ENCODE assay signal across 18 cellular contexts in the genomic region with DNA sequence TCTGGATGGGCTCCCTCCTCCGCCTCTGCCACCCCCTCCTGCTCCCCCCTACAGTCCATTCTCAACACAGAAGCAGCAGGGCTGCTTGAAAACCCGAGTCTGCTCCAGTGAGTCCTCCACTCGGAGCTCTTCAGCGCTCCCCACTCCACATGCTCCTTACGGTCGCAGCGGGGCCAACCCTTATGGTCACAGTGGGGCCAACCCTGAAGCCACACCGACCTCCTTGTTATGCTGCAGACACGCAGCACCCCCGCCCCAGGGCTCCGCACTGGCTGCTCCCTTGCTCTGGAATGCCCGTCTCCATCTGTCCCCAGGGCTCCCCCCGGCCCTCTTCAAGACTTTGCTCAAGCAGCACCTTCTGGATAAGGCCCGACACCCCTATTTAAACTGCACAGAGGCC. TPM values are rescaled to one million over a fixed set of nuclear protein-coding genes. Genes with fewer than 3 reads are reported as not detected.
DNase-seq lines count a peak whose midpoint lies in the region; ATAC-seq and TF ChIP-seq lines count a peak whose summit lies in the region.
"Had no signal": no experiment of that assay in that cellular context is flagged by ENCODE, and none has a peak within 500 bp of the region (broad histone marks: within the 10 kb centered on the region; RNA-seq: fewer than 3 reads in every experiment).

No MANE protein-coding gene starts in this region.

- H3K27me3 ChIP-seq in WERI-Rb-1 (ENCODE audit: insufficient read depth, low read depth, severe bottlenecking) (no peaks in the 10 kb centered on the region), osteoblast (ENCODE audit: insufficient read depth, low read length) (no peaks in the 10 kb centered on the region), SK-N-SH (ENCODE audit: insufficient read depth) (no peaks in the 10 kb centered on the region), foreskin keratinocyte (no peaks in the 10 kb centered on the region), H7 (ENCODE audit: control insufficient read depth, insufficient read depth, low read length) (no peaks in the 10 kb centered on the region)
- H3K27me3 ChIP-seq: BE2C had no signal

- peak overlapping the region; percentile 14 for H3K27ac Mint-ChIP-seq in stimulated activated naive B cell treated with anti-CD40 and anti-IgM and Interleukin-4, amounts not matched to agents 10 μg/mL and 1 μg/mL and 100 μg/mL, for 72 hours
- H3K27ac Mint-ChIP-seq: CD4-positive, CD25-positive, alpha-beta regulatory T cell; GM23338 had no signal

- no peak overlapping the region for H3K4me3 Mint-ChIP-seq in stimulated activated naive B cell treated with anti-CD40 and anti-IgM and Interleukin-4, amounts not matched to agents 10 μg/mL and 1 μg/mL and 100 μg/mL, for 72 hours
- H3K4me3 Mint-ChIP-seq: CD4-positive, CD25-positive, alpha-beta regulatory T cell; GM23338 had no signal

- H3F3A ChIP-seq in SK-N-SH (replicated peaks; ENCODE audit: insufficient read depth) = no peaks in the 10 kb centered on the region

- no peak overlapping the region for H3K9ac ChIP-seq in SK-N-SH

- H3K27me3 Mint-ChIP-seq in stimulated activated naive B cell treated with anti-CD40 and anti-IgM and Interleukin-4, amounts not matched to agents 10 μg/mL and 1 μg/mL and 100 μg/mL, for 72 hours = no peaks in the 10 kb centered on the region

- H3K27ac ChIP-seq in WERI-Rb-1 (no peak overlapping the region), osteoblast (ENCODE audit: low read depth, low read length) (no peak overlapping the region), SK-N-SH (ENCODE audit: low read depth in 2 of 2, low read length in 1 of 2) (no peak overlapping the region), foreskin keratinocyte (no peak overlapping the region)

- H2AFZ ChIP-seq in osteoblast (ENCODE audit: low read length) (no peak overlapping the region), SK-N-SH (ENCODE audit: low read depth) (no peak overlapping the region)
- H2AFZ ChIP-seq: GM23338 had no signal

- H4K20me1 ChIP-seq in osteoblast (ENCODE audit: insufficient read depth, low read length) (no peaks in the 10 kb centered on the region), SK-N-SH (ENCODE audit: insufficient read depth) (no peaks in the 10 kb centered on the region)

- H3K4me3 ChIP-seq in WERI-Rb-1 (ENCODE audit: low read depth, low read length) (no peak overlapping the region), osteoblast (ENCODE audit: insufficient read depth, low read length) (no peak overlapping the region), SK-N-SH (ENCODE audit: low read depth in 2 of 2, low read length in 1 of 2) (no peak overlapping the region), H7 (ENCODE audit: insufficient read depth, low read depth, low read length) (no peak overlapping the region)
- H3K4me3 ChIP-seq: GM23338 had no signal

- H3K79me2 ChIP-seq in osteoblast (ENCODE audit: insufficient read depth, low read length) (no peaks in the 10 kb centered on the region), SK-N-SH (ENCODE audit: insufficient read depth) (no peaks in the 10 kb centered on the region)

- no peak overlapping the region for H3K4me2 ChIP-seq in osteoblast (ENCODE audit: insufficient read depth, low read length)
- H3K4me2 ChIP-seq in SK-N-SH = no peak overlapping the region
- H3K4me2 ChIP-seq: GM23338 had no signal

- peaks cover 7 to 8% of the 10 kb centered on the region in 2 donors for H3K4me1 Mint-ChIP-seq in stimulated activated naive B cell treated with anti-CD40 and anti-IgM and Interleukin-4, amounts not matched to agents 10 μg/mL and 1 μg/mL and 100 μg/mL, for 72 hours

- peaks cover 25 to 55% of the 10 kb centered on the region in 2 donors for H3K36me3 Mint-ChIP-seq in stimulated activated naive B cell treated with anti-CD40 and anti-IgM and Interleukin-4, amounts not matched to agents 10 μg/mL and 1 μg/mL and 100 μg/mL, for 72 hours

- no peak for TF ChIP-seq CTCF in WERI-Rb-1 (IDR thresholded peaks at IDR 0.05; ENCODE audit: low read depth, low read length)
- no peak for TF ChIP-seq CTCF in osteoblast (IDR thresholded peaks at IDR 0.05; ENCODE audit: extremely low read depth, low read depth, low read length)
- TF ChIP-seq CTCF in SK-N-SH (IDR thresholded peaks at IDR 0.05) = no peak
- no peak for TF ChIP-seq CTCF in foreskin keratinocyte (conservative IDR thresholded peaks at IDR 0.05)

- DNase-seq in WERI-Rb-1 = peak; percentile 37
- DNase-seq in mesenteric fat pad (ENCODE audit: low spot score) = peak; percentile 81
- peak; percentile 70 for DNase-seq in osteoblast (ENCODE audit: insufficient read length, low spot score, missing footprints)
- no peak for DNase-seq in stimulated activated naive B cell treated with anti-CD40 and anti-IgM and Interleukin-4, amounts not matched to agents 10 μg/mL and 1 μg/mL and 100 μg/mL, for 72 hours
- no peak for DNase-seq in SK-N-SH
- no peak for DNase-seq in foreskin keratinocyte
- no peak for DNase-seq in H7
- DNase-seq: ACHN; BE2C; C1 segment of cervical spinal cord; Caco-2; CD4-positive, CD25-positive, alpha-beta regulatory T cell; DMS153; DMS79; GDM1; IMR-90 had no signal

- POLR2A ChIA-PET in SK-N-SH (lab: Yijun Ruan, JAX) = no interaction called here

- ATAC-seq in stimulated activated naive B cell treated with anti-CD40 and anti-IgM and Interleukin-4, amounts not matched to agents 10 μg/mL and 1 μg/mL and 100 μg/mL, for 72 hours (replicated peaks) = no peak
- no peak for ATAC-seq in foreskin keratinocyte
- ATAC-seq: GM23338 had no signal

- no peaks in the 10 kb centered on the region for H3K9me3 Mint-ChIP-seq in stimulated activated naive B cell treated with anti-CD40 and anti-IgM and Interleukin-4, amounts not matched to agents 10 μg/mL and 1 μg/mL and 100 μg/mL, for 72 hours
- H3K9me3 Mint-ChIP-seq: CD4-positive, CD25-positive, alpha-beta regulatory T cell; GM23338 had no signal

- TF ChIP-seq EP300 in SK-N-SH (IDR thresholded peaks at IDR 0.05; ENCODE audit: borderline replicate concordance in 1 of 2, low read depth in 1 of 2, low read length in 1 of 2) = no peak

- H3K9me2 ChIP-seq in SK-N-SH = no peaks in the 10 kb centered on the region

- WGBS in SK-N-SH (ENCODE audit: low lambda C conversion rate) = 93% methylated on average over 14 of the region's 14 CpGs

- TF ChIP-seq RAD21 in SK-N-SH (IDR thresholded peaks at IDR 0.05; ENCODE audit: low read length) = no peak

- peaks cover 2% of the 10 kb centered on the region for H3K4me1 ChIP-seq in osteoblast (ENCODE audit: insufficient read depth, low read length)
- H3K4me1 ChIP-seq in SK-N-SH (ENCODE audit: control insufficient read depth in 1 of 2, insufficient read depth in 2 of 2, low read depth in 1 of 2, low read length in 1 of 2) = peaks cover 0 to 2% of the 10 kb centered on the region in 2 experiments; a peak in 1 of 4 replicates
- H3K4me1 ChIP-seq in foreskin keratinocyte = peaks cover 4% of the 10 kb centered on the region
- H3K4me1 ChIP-seq: BE2C had no signal

- H3K9me3 ChIP-seq in WERI-Rb-1 (ENCODE audit: severe bottlenecking) (no peaks in the 10 kb centered on the region), osteoblast (ENCODE audit: low read depth, low read length) (no peaks in the 10 kb centered on the region), SK-N-SH (no peaks in the 10 kb centered on the region)
- H3K9me3 ChIP-seq: BE2C, Caco-2 had no signal

- H3K36me3 ChIP-seq in WERI-Rb-1 = no peaks in the 10 kb centered on the region; the same call in 1 of the 2 replicates
- no peaks in the 10 kb centered on the region for H3K36me3 ChIP-seq in osteoblast (ENCODE audit: insufficient read depth, low read length)
- peaks cover 0 to 3% of the 10 kb centered on the region in 2 experiments for H3K36me3 ChIP-seq in SK-N-SH (replicated peaks in 1 of 2; ENCODE audit: control insufficient read depth in 1 of 2, insufficient read depth in 2 of 2, low read length in 1 of 2)
- H3K36me3 ChIP-seq in H7 (replicated peaks; ENCODE audit: control insufficient read depth, insufficient read depth, low read length) = no peaks in the 10 kb centered on the region; the same call in 1 of the 2 replicates
- H3K36me3 ChIP-seq: BE2C had no signal

- CTCF ChIA-PET in SK-N-SH (lab: Yijun Ruan, JAX) = interaction anchor here (1.2 to 4.3 kb wide), 5 partner anchors 35 to 385 kb away, joined by 3 to 14 read pairs (median 6); no protein-coding TSS in a partner anchor

TF ChIP-seq in SK-N-SH, 30 proteins besides CTCF, POLR2A, EP300 and RAD21:
- TF ChIP-seq FOXM1 (IDR thresholded peaks at IDR 0.05; ENCODE audit: low read depth) (no peak), SIN3A (IDR thresholded peaks at IDR 0.05; ENCODE audit: borderline replicate concordance, low read depth, low read length) (no peak)

RNA-seq across cellular contexts. Expression of a gene that starts 22.6 kb away (rescaled TPM):
- 15.5 TPM for total RNA-seq in mesenteric fat pad
- total RNA-seq in osteoblast = 3.2 and 5.4 TPM in 2 replicates
- polyA plus RNA-seq in SK-N-SH (2012; rRNA removed) = 1.8 and 2.1 TPM in 2 replicates
- 1.1 and 1.4 TPM in 2 replicates for polyA plus RNA-seq in SK-N-SH (2012; cell fraction: cytosol; rRNA removed)
- 4.3 and 5.7 TPM in 2 replicates for polyA plus RNA-seq in SK-N-SH (2012; cell fraction: nucleus; rRNA removed)
- total RNA-seq in foreskin keratinocyte = 4.9 and 5.0 TPM in 2 replicates
- polyA plus RNA-seq in foreskin keratinocyte = 1.5 and 1.7 TPM in 2 replicates
- 7.5 and 24.8 TPM in 2 replicates for total RNA-seq in H7 (2014; rRNA removed; shearing (Covaris generic))

RNA-seq across cellular contexts. Expression of a gene that starts 36.9 kb away (rescaled TPM):
- 12.9 TPM for total RNA-seq in mesenteric fat pad
- total RNA-seq in osteoblast = 11.2 and 22.4 TPM in 2 replicates
- polyA plus RNA-seq in SK-N-SH (2012; rRNA removed) = 0.02 TPM in 2 replicates
- polyA plus RNA-seq in SK-N-SH (2012; cell fraction: cytosol; rRNA removed) = 0.01 TPM in 1 of 2 replicates, not detected in the other
- 0.07 and 0.14 TPM in 2 replicates for polyA plus RNA-seq in SK-N-SH (2012; cell fraction: nucleus; rRNA removed)
- total RNA-seq in foreskin keratinocyte = 0.11 and 0.14 TPM in 2 replicates
- polyA plus RNA-seq in foreskin keratinocyte = 0.06 and 0.07 TPM in 2 replicates
- 0.03 TPM in 1 of 2 replicates, not detected in the other for total RNA-seq in H7 (2014; rRNA removed; shearing (Covaris generic))
- total RNA-seq: Daoy had no signal
- polyA plus RNA-seq: GM23338 had no signal

Comparison
In these comparisons a context has a peak if more than half of its experiments do, and no peak if none do; other contexts are left out.
1. DNase-seq: peak in WERI-Rb-1 (single experiment), mesenteric fat pad (single experiment) and osteoblast (single experiment); none in stimulated activated naive B cell treated with anti-CD40 and anti-IgM and Interleukin-4, amounts not matched to agents 10 μg/mL and 1 μg/mL and 100 μg/mL, for 72 hours (single experiment), SK-N-SH (single experiment), foreskin keratinocyte (0 of 2) and H7 (single experiment).
2. RNA of a gene that starts 36.9 kb away (total RNA-seq): 11.2 to 22.4 TPM in osteoblast and 12.9 TPM in mesenteric fat pad (single experiment); 0.11 to 0.14 TPM in foreskin keratinocyte and 0.03 TPM in H7; every median in the first group is over 10 times any median in the second.